Comparison of ENCODE assay signal across 15 cellular contexts in genomic region chr11:130451261-130452019, GRCh38. TPM values are rescaled to one million over a fixed set of nuclear protein-coding genes. Genes with fewer than 3 reads are reported as not detected.
DNase-seq lines count a peak whose midpoint lies in the region; ATAC-seq, FAIRE-seq and TF ChIP-seq lines count a peak whose summit lies in the region.
"Had no signal": no experiment of that assay in that cellular context is flagged by ENCODE, and none has a peak within 500 bp of the region (broad histone marks: within the 10 kb centered on the region; RNA-seq: fewer than 3 reads in every experiment).

No MANE protein-coding gene starts in this region.

- 64 to 74% methylated on average over 6 of the region's 6 CpGs for WGBS in sigmoid colon, 2 donors

- peaks cover 0 to 13% (median 0%) of the 10 kb centered on the region in 3 donors for H3K27me3 ChIP-seq in sigmoid colon
- H3K27me3 ChIP-seq: cardiac muscle cell had no signal

- peaks cover 0 to 22% (median 20%) of the 10 kb centered on the region in 4 donors for H3K4me1 ChIP-seq in sigmoid colon

- TF ChIP-seq EP300 in sigmoid colon (IDR thresholded peaks at IDR 0.05) = no peak

- H3K27ac ChIP-seq in sigmoid colon = peak overlapping the region in 3 of 4 donors; percentile 38 to 81 (median 79)
- H3K27ac ChIP-seq: BLaER1 treated with 17β-estradiol and CSF1 and Interleukin-3, amounts not matched to agents 10 nM and 100 nM; cardiac muscle cell had no signal

- H3K4me3 ChIP-seq in cardiac fibroblast (replicated peaks in 1 of 2; ENCODE audit: low read depth in 2 of 2, low read length in 2 of 2) = peak overlapping the region in 1 of 2 donors; percentile 83
- H3K4me3 ChIP-seq in sigmoid colon = peak overlapping the region in 1 of 4 donors; percentile 6
- H3K4me3 ChIP-seq: BLaER1 treated with 17β-estradiol and CSF1 and Interleukin-3, amounts not matched to agents 10 nM and 100 nM; cardiac muscle cell had no signal

- no peaks in the 10 kb centered on the region for H3K9me3 ChIP-seq in sigmoid colon

- ATAC-seq in HG02588 (IDR thresholded peaks at IDR 0.05; ENCODE audit: unreplicated experiment) (no peak), GM21786 (IDR thresholded peaks at IDR 0.05; ENCODE audit: unreplicated experiment) (no peak)
- ATAC-seq: stimulated activated naive CD8-positive, alpha-beta T cell treated with anti-CD3 and anti-CD28 coated beads, Interleukin-15, Interleukin-2, amounts not matched to agents 100 U/mL and 50 U/mL, for 24 hours had no signal

- intact Hi-C loops in sigmoid colon (cut with DNase I) = no loop called here

- DNase-seq in EL (peak; percentile 66), cardiac fibroblast (ENCODE audit: low read depth in 2 of 2) (peak; percentile 77 to 83), hepatic stellate cell (ENCODE audit: low spot score) (peak; percentile 57), sigmoid colon (no peak), GF-D8 (lab: John Stamatoyannopoulos, UW) (no peak), HTR-8/SVneo (ENCODE audit: insufficient read length, low spot score) (no peak)
- DNase-seq: GOT3; head of caudate nucleus; naive B cell; NCI-H345; stimulated activated naive CD8-positive, alpha-beta T cell treated with anti-CD3 and anti-CD28 coated beads, Interleukin-15, Interleukin-2, amounts not matched to agents 100 U/mL and 50 U/mL, for 24 hours had no signal

- FAIRE-seq in HTR-8/SVneo (lab: Jason Lieb, UNC) = no peak

- no peak for TF ChIP-seq POLR2A in sigmoid colon (IDR thresholded peaks at IDR 0.05)

- no peaks in the 10 kb centered on the region for H3K36me3 ChIP-seq in sigmoid colon
- H3K36me3 ChIP-seq: BLaER1 treated with 17β-estradiol and CSF1 and Interleukin-3, amounts not matched to agents 10 nM and 100 nM; cardiac muscle cell had no signal

- TF ChIP-seq CTCF in cardiac fibroblast (IDR thresholded peaks at IDR 0.05; ENCODE audit: low read depth, low read length) (no peak), sigmoid colon (IDR thresholded peaks at IDR 0.05) (no peak)

RNA-seq across cellular contexts. Expression of gene ADAMTS15, which starts 3.0 kb away (rescaled TPM):
- total RNA-seq in sigmoid colon = 1 to 10 TPM; 2.1 to 8.9 (median 3.2) TPM
- 1 to 10 TPM in 1 of 3 donors, under 1 TPM in 2; 0.46 to 6.1 (median 0.60) TPM for polyA plus RNA-seq in sigmoid colon

RNA-seq across cellular contexts. Expression of gene ADAMTS8, which starts 23.0 kb away (rescaled TPM):
- total RNA-seq in sigmoid colon = 10 to 100 TPM in 1 of 4 donors, 1 to 10 TPM in 3; 3.5 to 11.9 (median 6.7) TPM
- polyA plus RNA-seq in sigmoid colon = 1 to 10 TPM in 1 of 3 donors, under 1 TPM in 1, not detected in 1; under 0.01 to 3.3 TPM

Comparison
In these comparisons a context has a peak if more than half of its experiments do, and no peak if none do; other contexts are left out.
1. DNase-seq: peak in EL (single experiment), cardiac fibroblast (2 of 2) and hepatic stellate cell (single experiment); none in sigmoid colon (single experiment), GF-D8 (single experiment) and HTR-8/SVneo (single experiment).